18 cellular contexts compared by ENCODE assay signal in genomic region chr12:93896427-93896826, GRCh38.
DNase-seq lines count a peak whose midpoint lies in the region; ATAC-seq, FAIRE-seq and TF ChIP-seq lines count a peak whose summit lies in the region.
"Had no signal": no experiment of that assay in that cellular context is flagged by ENCODE, and none has a peak within 500 bp of the region (broad histone marks: within the 10 kb centered on the region; RNA-seq: fewer than 3 reads in every experiment).

No MANE protein-coding gene starts in this region.

- no peaks in the 10 kb centered on the region for H3K4me1 ChIP-seq in HepG2 (ENCODE audit: insufficient read depth, low read length)
- H3K4me1 ChIP-seq in right lobe of liver, result no peaks in the 10 kb centered on the region

- H3K27me3 Mint-ChIP-seq in WTC11 (ENCODE audit: low read depth) (no peaks in the 10 kb centered on the region), glutamatergic neuron (ENCODE audit: unreplicated experiment) (peaks cover 4% of the 10 kb centered on the region)
- H3K27me3 Mint-ChIP-seq: activated naive CD8-positive, alpha-beta T cell treated with anti-CD3 and anti-CD28 coated beads, Interleukin-2, amount 50 U/mL, for 24 hours had no signal

- intact Hi-C loops in HepG2 (cut with micrococcal nuclease; ENCODE audit: unreplicated experiment) (no loop called here), right lobe of liver (cut with DNase I) (no loop called here)

- DNase-seq in HepG2 (ENCODE audit: low spot score), result no peak
- DNase-seq in right lobe of liver, result no peak
- DNase-seq in WTC11 (ENCODE audit: low spot score), result no peak
- no peak for DNase-seq in glutamatergic neuron
- no peak for DNase-seq in effector CD8-positive, alpha-beta T cell (lab: John Stamatoyannopoulos, UW)
- no peak for DNase-seq in activated CD8-positive, alpha-beta memory T cell treated with anti-CD3 and anti-CD28 coated beads for 24 hours
- DNase-seq: activated CD4-positive, alpha-beta T cell treated with anti-CD3 and anti-CD28 coated beads for 1 hour; activated naive CD8-positive, alpha-beta T cell treated with anti-CD3 and anti-CD28 coated beads, Interleukin-2, amount 50 U/mL, for 24 hours; NCI-H1436; NCI-H446 had no signal

- no peak overlapping the region for H2AFZ ChIP-seq in HepG2 (ENCODE audit: low read length)
- H2AFZ ChIP-seq: parathyroid adenoma had no signal

- CTCF ChIA-PET in HepG2 (lab: Yijun Ruan, JAX; ENCODE audit: low intra/inter-chr PET ratio, low total read pairs), result no interaction called here
- CTCF ChIA-PET in WTC11 (lab: Charles Lee), result interaction anchor here (0.5 to 6.7 kb wide), 10 partner anchors 10 to 394 kb away, joined by 3 to 67 read pairs (median 3); no protein-coding TSS in a partner anchor

- H3K36me3 Mint-ChIP-seq in WTC11 (no peaks in the 10 kb centered on the region), glutamatergic neuron (ENCODE audit: unreplicated experiment) (no peaks in the 10 kb centered on the region)

- ATAC-seq in HepG2 (peak; percentile 73), right lobe of liver (no peak), WTC11 (peak; percentile 61), GM21447 (IDR thresholded peaks at IDR 0.05; ENCODE audit: unreplicated experiment) (no peak), GM21737 (IDR thresholded peaks at IDR 0.05; ENCODE audit: unreplicated experiment) (no peak)
- ATAC-seq: activated naive CD8-positive, alpha-beta T cell treated with anti-CD3 and anti-CD28 coated beads, Interleukin-2, amount 50 U/mL, for 24 hours had no signal

- H3K9me3 Mint-ChIP-seq in WTC11, result 0 out of 2 replicates have a peak, but pooled peaks cover 7% of the 10 kb centered on the region
- H3K9me3 Mint-ChIP-seq in glutamatergic neuron (ENCODE audit: unreplicated experiment), result peaks cover 4% of the 10 kb centered on the region
- H3K9me3 Mint-ChIP-seq: activated naive CD8-positive, alpha-beta T cell treated with anti-CD3 and anti-CD28 coated beads, Interleukin-2, amount 50 U/mL, for 24 hours; IgD-negative memory B cell; T-helper 1 cell treated with Interleukin-12 subunit alpha and Interleukin-12 subunit beta and Interleukin-4 antibody, amounts not matched to agents 30 μg/mL and 1 μg/mL, for 36 hours had no signal

- no peak overlapping the region for H3K4me2 ChIP-seq in HepG2 (ENCODE audit: low read depth, low read length)

- TF ChIP-seq CTCF in HepG2 (CRISPR knock-in tag; IDR thresholded peaks at IDR 0.05), result no peak
- TF ChIP-seq CTCF in right lobe of liver (IDR thresholded peaks at IDR 0.05), result no peak
- TF ChIP-seq CTCF in WTC11 (IDR thresholded peaks at IDR 0.05), result no peak
- peak; percentile 38 for TF ChIP-seq CTCF in glutamatergic neuron (IDR thresholded peaks at IDR 0.05; ENCODE audit: partially characterized antibody, unreplicated experiment)

- H3K79me2 ChIP-seq in HepG2 (ENCODE audit: insufficient read depth, low read length), result no peaks in the 10 kb centered on the region
- H3K79me2 ChIP-seq: parathyroid adenoma had no signal

- POLR2A ChIA-PET in HepG2 (lab: Yijun Ruan, JAX), result no interaction called here
- POLR2A ChIA-PET in WTC11 (lab: Charles Lee), result no interaction called here

- H3K27ac ChIP-seq in HepG2 (ENCODE audit: extremely low read length, insufficient read depth, low read length), result no peak overlapping the region
- H3K27ac ChIP-seq in right lobe of liver, result no peak overlapping the region
- H3K27ac ChIP-seq: coronary artery, parathyroid adenoma had no signal

- H3K4me3 ChIP-seq in HepG2 (replicated peaks in 1 of 3; ENCODE audit: insufficient read depth in 1 of 3, low read depth in 2 of 3, low read length in 3 of 3) (no peak overlapping the region), right lobe of liver (no peak overlapping the region)
- H3K4me3 ChIP-seq: coronary artery had no signal

- no peak for TF ChIP-seq EP300 in HepG2 (IDR thresholded peaks at IDR 0.05; ENCODE audit: low read depth in 2 of 2, low read length in 2 of 2)
- TF ChIP-seq EP300 in HepG2 (CRISPR knock-in tag; IDR thresholded peaks at IDR 0.05; ENCODE audit: borderline replicate concordance), result no peak

- FAIRE-seq in HepG2 (lab: Jason Lieb, UNC), result no peak
- FAIRE-seq: GM19239, RCC 7860 had no signal

- H3K9me3 ChIP-seq in HepG2 (ENCODE audit: low read length) (no peaks in the 10 kb centered on the region), right lobe of liver (no peaks in the 10 kb centered on the region)

- H4K20me1 ChIP-seq in HepG2 (ENCODE audit: insufficient read depth, low read length), result no peaks in the 10 kb centered on the region

- 8% methylated on average over 1 of the region's 1 CpG for WGBS in HepG2 (ENCODE audit: low lambda C conversion rate)
- 100% methylated on average over 1 of the region's 1 CpG for WGBS in right lobe of liver (ENCODE audit: insufficient coverage, low coverage, low lambda C conversion rate, missing lambda C conversion rate)

- BruUV-seq in HepG2 (replicated peaks; lab: Mats Ljungman, UMichigan), result no TSS peak

- H3K27me3 ChIP-seq in HepG2 (ENCODE audit: control insufficient read depth in 1 of 2, insufficient read depth in 2 of 2, low read length in 2 of 2) (0 out of 5 replicates have a peak, but pooled peaks cover 0 to 1% of the 10 kb centered on the region in 2 experiments), right lobe of liver (no peaks in the 10 kb centered on the region)

- H3K4me1 Mint-ChIP-seq in WTC11 (peaks cover 37% of the 10 kb centered on the region), glutamatergic neuron (ENCODE audit: low read depth, unreplicated experiment) (peaks cover 34% of the 10 kb centered on the region)

- H3K36me3 ChIP-seq in HepG2 (replicated peaks in 1 of 2; ENCODE audit: control insufficient read depth in 1 of 2, insufficient read depth in 2 of 2, low read length in 2 of 2) (no peaks in the 10 kb centered on the region), right lobe of liver (no peaks in the 10 kb centered on the region)

- no peak overlapping the region for H3K9ac ChIP-seq in HepG2 (ENCODE audit: insufficient read depth, low read depth, low read length)
- H3K9ac ChIP-seq: parathyroid adenoma had no signal

- H3K4me3 Mint-ChIP-seq in WTC11 (no peak overlapping the region), glutamatergic neuron (ENCODE audit: unreplicated experiment) (no peak overlapping the region)
- H3K4me3 Mint-ChIP-seq: activated naive CD8-positive, alpha-beta T cell treated with anti-CD3 and anti-CD28 coated beads, Interleukin-2, amount 50 U/mL, for 24 hours; IgD-negative memory B cell; T-helper 1 cell treated with Interleukin-12 subunit alpha and Interleukin-12 subunit beta and Interleukin-4 antibody, amounts not matched to agents 30 μg/mL and 1 μg/mL, for 36 hours had no signal

- in situ Hi-C loops in HepG2 (cut with HindIII; ENCODE audit: extremely low pct_ligation_motif_present, low pct_unique_long_range_greater_than_20kb), result no loop called here

- H3K27ac Mint-ChIP-seq in WTC11, result 0 out of 2 replicates have a peak overlapping the region, but pooled peaks have one; percentile 2
- H3K27ac Mint-ChIP-seq in glutamatergic neuron (ENCODE audit: unreplicated experiment), result peak overlapping the region; percentile 18
- H3K27ac Mint-ChIP-seq: activated naive CD8-positive, alpha-beta T cell treated with anti-CD3 and anti-CD28 coated beads, Interleukin-2, amount 50 U/mL, for 24 hours; IgD-negative memory B cell; T-helper 1 cell treated with Interleukin-12 subunit alpha and Interleukin-12 subunit beta and Interleukin-4 antibody, amounts not matched to agents 30 μg/mL and 1 μg/mL, for 36 hours had no signal

- no peak for TF ChIP-seq POLR2A in HepG2 (IDR thresholded peaks at IDR 0.05; ENCODE audit: insufficient read depth in 1 of 2, low read depth in 2 of 2, low read length in 2 of 2)
- TF ChIP-seq POLR2A in right lobe of liver (IDR thresholded peaks at IDR 0.05), result no peak

- no peak for TF ChIP-seq RAD21 in HepG2 (CRISPR knock-in tag; IDR thresholded peaks at IDR 0.05)

TF ChIP-seq in HepG2, 621 proteins besides CTCF, POLR2A, EP300 and RAD21 (continues in another document):
- TF ChIP-seq MBD4 (IDR thresholded peaks at IDR 0.05; ENCODE audit: borderline replicate concordance, low read length) (no peak), ARNT2 (CRISPR knock-in tag; IDR thresholded peaks at IDR 0.05; ENCODE audit: low read depth) (no peak), ZNF549 (CRISPR knock-in tag; IDR thresholded peaks at IDR 0.05) (no peak)

TF ChIP-seq in WTC11, 78 proteins besides CTCF, POLR2A, EP300 and RAD21 (continues in another document):
- TF ChIP-seq ZNF219 (CRISPR knock-in tag; IDR thresholded peaks at IDR 0.05; ENCODE audit: borderline replicate concordance), result no peak
- no peak for TF ChIP-seq ZNF416 (CRISPR knock-in tag; IDR thresholded peaks at IDR 0.05)
- no peak for TF ChIP-seq STAT6 (CRISPR knock-in tag; conservative IDR thresholded peaks at IDR 0.05; ENCODE audit: low read depth)

Comparison
In these comparisons a context has a peak if more than half of its experiments do, and no peak if none do; other contexts are left out.
1. ATAC-seq: peak in HepG2 (single experiment) and WTC11 (single experiment); none in right lobe of liver (0 of 4), GM21447 (single experiment) and GM21737 (single experiment).